ENCODE assay signal across 1 cellular context in the genomic region with DNA sequence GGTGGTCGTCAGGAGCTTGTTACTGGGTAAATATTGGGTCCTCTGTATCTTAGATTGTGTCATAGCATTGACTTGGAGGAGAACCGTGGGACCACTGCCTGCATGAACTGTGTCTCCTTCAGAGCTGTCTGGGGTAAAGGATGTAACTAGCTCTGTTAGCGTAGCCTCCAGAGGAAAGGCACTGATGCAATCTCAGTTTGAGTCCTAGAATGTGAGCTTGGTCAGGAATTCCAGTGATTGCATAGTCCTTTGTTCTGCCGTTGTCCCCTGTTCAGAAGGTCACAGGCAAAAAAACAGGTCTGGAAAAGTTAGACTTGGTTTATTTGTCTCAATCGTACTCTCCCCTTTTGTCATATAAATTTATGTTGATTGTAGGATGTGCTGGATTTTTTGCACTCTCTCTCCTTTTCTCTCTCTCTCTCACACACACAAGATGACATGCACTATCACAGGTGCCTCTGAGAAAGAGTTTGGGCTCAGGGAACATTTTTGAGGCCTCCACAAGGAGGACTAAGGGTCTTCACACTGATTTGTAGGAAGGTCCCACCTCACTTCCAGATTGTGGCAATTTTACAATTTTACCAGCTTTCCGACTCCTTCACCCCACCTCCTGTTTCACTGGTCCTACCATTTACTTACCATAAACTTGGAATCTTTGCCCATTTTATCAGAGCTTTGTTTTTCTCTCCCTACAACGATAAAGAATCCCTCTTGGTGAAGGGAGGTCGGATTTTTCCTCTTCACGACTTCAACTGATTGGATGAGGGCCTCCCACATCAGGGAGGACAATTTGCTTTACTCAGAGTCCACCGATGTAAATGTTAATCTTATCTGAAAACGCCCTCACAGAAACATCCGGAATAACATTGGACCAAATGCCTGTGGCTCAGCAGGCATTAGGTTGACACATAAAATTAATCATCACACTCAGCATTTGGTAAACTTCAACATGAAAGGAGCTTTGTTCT.
TF ChIP-seq lines count a peak whose summit lies in the region.

No MANE protein-coding gene starts in this region.

TF ChIP-seq in HepG2, 621 proteins besides CTCF, POLR2A, EP300 and RAD21 (continued from another document and continues in another):
- TF ChIP-seq, protein P1, sequence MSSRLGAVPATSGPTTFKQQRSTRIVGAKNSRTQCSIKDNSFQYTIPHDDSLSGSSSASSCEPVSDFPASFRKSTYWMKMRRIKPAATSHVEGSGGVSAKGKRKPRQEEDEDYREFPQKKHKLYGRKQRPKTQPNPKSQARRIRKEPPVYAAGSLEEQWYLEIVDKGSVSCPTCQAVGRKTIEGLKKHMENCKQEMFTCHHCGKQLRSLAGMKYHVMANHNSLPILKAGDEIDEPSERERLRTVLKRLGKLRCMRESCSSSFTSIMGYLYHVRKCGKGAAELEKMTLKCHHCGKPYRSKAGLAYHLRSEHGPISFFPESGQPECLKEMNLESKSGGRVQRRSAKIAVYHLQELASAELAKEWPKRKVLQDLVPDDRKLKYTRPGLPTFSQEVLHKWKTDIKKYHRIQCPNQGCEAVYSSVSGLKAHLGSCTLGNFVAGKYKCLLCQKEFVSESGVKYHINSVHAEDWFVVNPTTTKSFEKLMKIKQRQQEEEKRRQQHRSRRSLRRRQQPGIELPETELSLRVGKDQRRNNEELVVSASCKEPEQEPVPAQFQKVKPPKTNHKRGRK (CRISPR knock-in tag; IDR thresholded peaks at IDR 0.05), result no peak
- TF ChIP-seq, protein P2, sequence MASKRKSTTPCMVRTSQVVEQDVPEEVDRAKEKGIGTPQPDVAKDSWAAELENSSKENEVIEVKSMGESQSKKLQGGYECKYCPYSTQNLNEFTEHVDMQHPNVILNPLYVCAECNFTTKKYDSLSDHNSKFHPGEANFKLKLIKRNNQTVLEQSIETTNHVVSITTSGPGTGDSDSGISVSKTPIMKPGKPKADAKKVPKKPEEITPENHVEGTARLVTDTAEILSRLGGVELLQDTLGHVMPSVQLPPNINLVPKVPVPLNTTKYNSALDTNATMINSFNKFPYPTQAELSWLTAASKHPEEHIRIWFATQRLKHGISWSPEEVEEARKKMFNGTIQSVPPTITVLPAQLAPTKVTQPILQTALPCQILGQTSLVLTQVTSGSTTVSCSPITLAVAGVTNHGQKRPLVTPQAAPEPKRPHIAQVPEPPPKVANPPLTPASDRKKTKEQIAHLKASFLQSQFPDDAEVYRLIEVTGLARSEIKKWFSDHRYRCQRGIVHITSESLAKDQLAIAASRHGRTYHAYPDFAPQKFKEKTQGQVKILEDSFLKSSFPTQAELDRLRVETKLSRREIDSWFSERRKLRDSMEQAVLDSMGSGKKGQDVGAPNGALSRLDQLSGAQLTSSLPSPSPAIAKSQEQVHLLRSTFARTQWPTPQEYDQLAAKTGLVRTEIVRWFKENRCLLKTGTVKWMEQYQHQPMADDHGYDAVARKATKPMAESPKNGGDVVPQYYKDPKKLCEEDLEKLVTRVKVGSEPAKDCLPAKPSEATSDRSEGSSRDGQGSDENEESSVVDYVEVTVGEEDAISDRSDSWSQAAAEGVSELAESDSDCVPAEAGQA (IDR thresholded peaks at IDR 0.05; ENCODE audit: low read depth), result no peak
- TF ChIP-seq, protein P2 (CRISPR knock-in tag; IDR thresholded peaks at IDR 0.05; ENCODE audit: borderline replicate concordance), result no peak
- TF ChIP-seq, protein P3, sequence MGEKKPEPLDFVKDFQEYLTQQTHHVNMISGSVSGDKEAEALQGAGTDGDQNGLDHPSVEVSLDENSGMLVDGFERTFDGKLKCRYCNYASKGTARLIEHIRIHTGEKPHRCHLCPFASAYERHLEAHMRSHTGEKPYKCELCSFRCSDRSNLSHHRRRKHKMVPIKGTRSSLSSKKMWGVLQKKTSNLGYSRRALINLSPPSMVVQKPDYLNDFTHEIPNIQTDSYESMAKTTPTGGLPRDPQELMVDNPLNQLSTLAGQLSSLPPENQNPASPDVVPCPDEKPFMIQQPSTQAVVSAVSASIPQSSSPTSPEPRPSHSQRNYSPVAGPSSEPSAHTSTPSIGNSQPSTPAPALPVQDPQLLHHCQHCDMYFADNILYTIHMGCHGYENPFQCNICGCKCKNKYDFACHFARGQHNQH (CRISPR knock-in tag; IDR thresholded peaks at IDR 0.05), result peak; percentile 92
- no peak for TF ChIP-seq HDAC6 (IDR thresholded peaks at IDR 0.05; ENCODE audit: low read depth, low read length)
- no peak for TF ChIP-seq BORCS8-MEF2B (CRISPR knock-in tag; IDR thresholded peaks at IDR 0.05)
- peak; percentile 96 for TF ChIP-seq ZNF124 (CRISPR knock-in tag; IDR thresholded peaks at IDR 0.05)
- TF ChIP-seq ZNF570 (CRISPR knock-in tag; IDR thresholded peaks at IDR 0.05; ENCODE audit: borderline replicate concordance), result no peak
- no peak for TF ChIP-seq HNRNPUL1 (IDR thresholded peaks at IDR 0.05; ENCODE audit: low read depth, low read length)
- TF ChIP-seq NCOA1 (CRISPR knock-in tag; IDR thresholded peaks at IDR 0.05), result no peak
- TF ChIP-seq SKI (IDR thresholded peaks at IDR 0.05; ENCODE audit: partially characterized antibody), result peak; percentile 81
- TF ChIP-seq, protein P4, sequence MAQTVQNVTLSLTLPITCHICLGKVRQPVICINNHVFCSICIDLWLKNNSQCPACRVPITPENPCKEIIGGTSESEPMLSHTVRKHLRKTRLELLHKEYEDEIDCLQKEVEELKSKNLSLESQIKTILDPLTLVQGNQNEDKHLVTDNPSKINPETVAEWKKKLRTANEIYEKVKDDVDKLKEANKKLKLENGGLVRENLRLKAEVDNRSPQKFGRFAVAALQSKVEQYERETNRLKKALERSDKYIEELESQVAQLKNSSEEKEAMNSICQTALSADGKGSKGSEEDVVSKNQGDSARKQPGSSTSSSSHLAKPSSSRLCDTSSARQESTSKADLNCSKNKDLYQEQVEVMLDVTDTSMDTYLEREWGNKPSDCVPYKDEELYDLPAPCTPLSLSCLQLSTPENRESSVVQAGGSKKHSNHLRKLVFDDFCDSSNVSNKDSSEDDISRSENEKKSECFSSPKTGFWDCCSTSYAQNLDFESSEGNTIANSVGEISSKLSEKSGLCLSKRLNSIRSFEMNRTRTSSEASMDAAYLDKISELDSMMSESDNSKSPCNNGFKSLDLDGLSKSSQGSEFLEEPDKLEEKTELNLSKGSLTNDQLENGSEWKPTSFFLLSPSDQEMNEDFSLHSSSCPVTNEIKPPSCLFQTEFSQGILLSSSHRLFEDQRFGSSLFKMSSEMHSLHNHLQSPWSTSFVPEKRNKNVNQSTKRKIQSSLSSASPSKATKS (CRISPR knock-in tag; IDR thresholded peaks at IDR 0.05), result no peak
- no peak for TF ChIP-seq TGIF2 (CRISPR knock-in tag; IDR thresholded peaks at IDR 0.05)
- TF ChIP-seq, protein P5, sequence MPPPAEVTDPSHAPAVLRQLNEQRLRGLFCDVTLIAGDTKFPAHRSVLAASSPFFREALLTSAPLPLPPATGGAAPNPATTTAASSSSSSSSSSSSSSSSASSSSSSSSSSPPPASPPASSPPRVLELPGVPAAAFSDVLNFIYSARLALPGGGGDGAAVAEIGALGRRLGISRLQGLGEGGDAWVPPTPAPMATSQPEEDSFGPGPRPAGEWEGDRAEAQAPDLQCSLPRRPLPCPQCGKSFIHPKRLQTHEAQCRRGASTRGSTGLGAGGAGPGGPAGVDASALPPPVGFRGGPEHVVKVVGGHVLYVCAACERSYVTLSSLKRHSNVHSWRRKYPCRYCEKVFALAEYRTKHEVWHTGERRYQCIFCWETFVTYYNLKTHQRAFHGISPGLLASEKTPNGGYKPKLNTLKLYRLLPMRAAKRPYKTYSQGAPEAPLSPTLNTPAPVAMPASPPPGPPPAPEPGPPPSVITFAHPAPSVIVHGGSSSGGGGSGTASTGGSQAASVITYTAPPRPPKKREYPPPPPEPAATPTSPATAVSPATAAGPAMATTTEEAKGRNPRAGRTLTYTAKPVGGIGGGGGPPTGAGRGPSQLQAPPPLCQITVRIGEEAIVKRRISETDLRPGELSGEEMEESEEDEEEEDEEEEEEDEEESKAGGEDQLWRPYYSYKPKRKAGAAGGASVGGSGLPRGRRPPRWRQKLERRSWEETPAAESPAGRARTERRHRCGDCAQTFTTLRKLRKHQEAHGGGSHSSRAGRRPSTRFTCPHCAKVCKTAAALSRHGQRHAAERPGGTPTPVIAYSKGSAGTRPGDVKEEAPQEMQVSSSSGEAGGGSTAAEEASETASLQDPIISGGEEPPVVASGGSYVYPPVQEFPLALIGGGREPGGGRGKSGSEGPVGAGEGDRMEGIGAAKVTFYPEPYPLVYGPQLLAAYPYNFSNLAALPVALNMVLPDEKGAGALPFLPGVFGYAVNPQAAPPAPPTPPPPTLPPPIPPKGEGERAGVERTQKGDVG (CRISPR knock-in tag; IDR thresholded peaks at IDR 0.05; ENCODE audit: borderline replicate concordance), result no peak
- TF ChIP-seq, protein P6, sequence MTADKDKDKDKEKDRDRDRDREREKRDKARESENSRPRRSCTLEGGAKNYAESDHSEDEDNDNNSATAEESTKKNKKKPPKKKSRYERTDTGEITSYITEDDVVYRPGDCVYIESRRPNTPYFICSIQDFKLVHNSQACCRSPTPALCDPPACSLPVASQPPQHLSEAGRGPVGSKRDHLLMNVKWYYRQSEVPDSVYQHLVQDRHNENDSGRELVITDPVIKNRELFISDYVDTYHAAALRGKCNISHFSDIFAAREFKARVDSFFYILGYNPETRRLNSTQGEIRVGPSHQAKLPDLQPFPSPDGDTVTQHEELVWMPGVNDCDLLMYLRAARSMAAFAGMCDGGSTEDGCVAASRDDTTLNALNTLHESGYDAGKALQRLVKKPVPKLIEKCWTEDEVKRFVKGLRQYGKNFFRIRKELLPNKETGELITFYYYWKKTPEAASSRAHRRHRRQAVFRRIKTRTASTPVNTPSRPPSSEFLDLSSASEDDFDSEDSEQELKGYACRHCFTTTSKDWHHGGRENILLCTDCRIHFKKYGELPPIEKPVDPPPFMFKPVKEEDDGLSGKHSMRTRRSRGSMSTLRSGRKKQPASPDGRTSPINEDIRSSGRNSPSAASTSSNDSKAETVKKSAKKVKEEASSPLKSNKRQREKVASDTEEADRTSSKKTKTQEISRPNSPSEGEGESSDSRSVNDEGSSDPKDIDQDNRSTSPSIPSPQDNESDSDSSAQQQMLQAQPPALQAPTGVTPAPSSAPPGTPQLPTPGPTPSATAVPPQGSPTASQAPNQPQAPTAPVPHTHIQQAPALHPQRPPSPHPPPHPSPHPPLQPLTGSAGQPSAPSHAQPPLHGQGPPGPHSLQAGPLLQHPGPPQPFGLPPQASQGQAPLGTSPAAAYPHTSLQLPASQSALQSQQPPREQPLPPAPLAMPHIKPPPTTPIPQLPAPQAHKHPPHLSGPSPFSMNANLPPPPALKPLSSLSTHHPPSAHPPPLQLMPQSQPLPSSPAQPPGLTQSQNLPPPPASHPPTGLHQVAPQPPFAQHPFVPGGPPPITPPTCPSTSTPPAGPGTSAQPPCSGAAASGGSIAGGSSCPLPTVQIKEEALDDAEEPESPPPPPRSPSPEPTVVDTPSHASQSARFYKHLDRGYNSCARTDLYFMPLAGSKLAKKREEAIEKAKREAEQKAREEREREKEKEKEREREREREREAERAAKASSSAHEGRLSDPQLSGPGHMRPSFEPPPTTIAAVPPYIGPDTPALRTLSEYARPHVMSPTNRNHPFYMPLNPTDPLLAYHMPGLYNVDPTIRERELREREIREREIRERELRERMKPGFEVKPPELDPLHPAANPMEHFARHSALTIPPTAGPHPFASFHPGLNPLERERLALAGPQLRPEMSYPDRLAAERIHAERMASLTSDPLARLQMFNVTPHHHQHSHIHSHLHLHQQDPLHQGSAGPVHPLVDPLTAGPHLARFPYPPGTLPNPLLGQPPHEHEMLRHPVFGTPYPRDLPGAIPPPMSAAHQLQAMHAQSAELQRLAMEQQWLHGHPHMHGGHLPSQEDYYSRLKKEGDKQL (CRISPR knock-in tag; IDR thresholded peaks at IDR 0.05; ENCODE audit: low read depth), result peak; percentile 61
- no peak for TF ChIP-seq MAZ (IDR thresholded peaks at IDR 0.05; ENCODE audit: borderline replicate concordance, low read depth, low read length)
- peak; percentile 60; the same call in 1 of the 2 replicates for TF ChIP-seq MAZ (CRISPR knock-in tag; IDR thresholded peaks at IDR 0.05; ENCODE audit: low read depth)
- TF ChIP-seq ZC3H4 (CRISPR knock-in tag; IDR thresholded peaks at IDR 0.05; ENCODE audit: borderline replicate concordance), result no peak
- TF ChIP-seq, protein P7, sequence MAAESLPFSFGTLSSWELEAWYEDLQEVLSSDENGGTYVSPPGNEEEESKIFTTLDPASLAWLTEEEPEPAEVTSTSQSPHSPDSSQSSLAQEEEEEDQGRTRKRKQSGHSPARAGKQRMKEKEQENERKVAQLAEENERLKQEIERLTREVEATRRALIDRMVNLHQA (CRISPR knock-in tag; IDR thresholded peaks at IDR 0.05), result no peak
- TF ChIP-seq NFIB (CRISPR knock-in tag; IDR thresholded peaks at IDR 0.05; ENCODE audit: borderline replicate concordance), result no peak
